Comparison of ENCODE assay signal across 8 cellular contexts in the genomic region with DNA sequence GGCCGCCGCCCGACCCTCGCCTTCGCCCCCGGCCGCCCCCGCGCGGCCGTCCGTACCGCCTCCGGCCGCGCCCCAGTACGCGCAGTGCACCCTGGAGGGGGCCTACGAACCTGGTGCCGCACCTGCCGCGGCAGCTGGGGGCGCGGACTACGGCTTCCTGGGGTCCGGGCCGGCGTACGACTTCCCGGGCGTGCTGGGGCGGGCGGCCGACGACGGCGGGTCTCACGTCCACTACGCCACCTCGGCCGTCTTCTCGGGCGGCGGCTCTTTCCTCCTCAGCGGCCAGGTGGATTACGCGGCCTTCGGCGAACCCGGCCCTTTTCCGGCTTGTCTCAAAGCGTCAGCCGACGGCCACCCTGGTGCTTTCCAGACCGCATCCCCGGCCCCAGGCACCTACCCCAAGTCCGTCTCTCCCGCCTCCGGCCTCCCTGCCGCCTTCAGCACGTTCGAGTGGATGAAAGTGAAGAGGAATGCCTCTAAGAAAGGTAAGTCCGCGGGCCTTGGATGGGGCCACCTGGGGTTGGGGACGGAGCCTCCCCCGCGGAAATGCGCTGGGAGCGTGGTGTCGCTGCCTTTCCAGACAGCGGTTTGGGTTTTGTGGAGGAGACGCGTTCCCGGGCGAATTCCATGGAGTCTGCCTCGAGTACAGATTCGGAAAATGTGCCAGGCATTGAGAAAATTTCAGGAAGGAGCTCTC. TPM values are rescaled to one million over a fixed set of nuclear protein-coding genes. Genes with fewer than 3 reads are reported as not detected.
DNase-seq lines count a peak whose midpoint lies in the region; ATAC-seq, FAIRE-seq and TF ChIP-seq lines count a peak whose summit lies in the region.

No MANE protein-coding gene starts in this region.

- no peak for ATAC-seq in naive thymus-derived CD4-positive, alpha-beta T cell
- no peak for ATAC-seq in HG03159 (IDR thresholded peaks at IDR 0.05; ENCODE audit: unreplicated experiment)
- no peak for ATAC-seq in GM21786 (IDR thresholded peaks at IDR 0.05; ENCODE audit: unreplicated experiment)

- H3K27me3 Mint-ChIP-seq in naive thymus-derived CD4-positive, alpha-beta T cell = peaks cover 73 to 85% (median 82%) of the 10 kb centered on the region in 5 donors

- H3K4me1 Mint-ChIP-seq in naive thymus-derived CD4-positive, alpha-beta T cell = peaks cover 11 to 24% (median 21%) of the 10 kb centered on the region in 7 donors

- H3K4me3 ChIP-seq in AG09309 (ENCODE audit: control insufficient read depth, low read depth, low read length) (peak overlapping the region; percentile 3; the same call in 1 of the 2 replicates), HUES64 (ENCODE audit: low read length) (peak overlapping the region; percentile 39)
- H3K4me3 ChIP-seq in naive thymus-derived CD4-positive, alpha-beta T cell (ENCODE audit: low read length) = peak overlapping the region; percentile 65

- no peak overlapping the region for H3K9ac ChIP-seq in HUES64 (ENCODE audit: low read depth, low read length)

- no peaks in the 10 kb centered on the region for H3K36me3 ChIP-seq in HUES64 (ENCODE audit: insufficient read depth, low read length)
- H3K36me3 ChIP-seq in naive thymus-derived CD4-positive, alpha-beta T cell (ENCODE audit: control insufficient read depth in 2 of 3, insufficient read depth in 3 of 3, low read length in 3 of 3) = no peaks in the 10 kb centered on the region

- H3K4me3 Mint-ChIP-seq in naive thymus-derived CD4-positive, alpha-beta T cell = peak overlapping the region; percentile 54 to 94 (median 74)

- POLR2A ChIA-PET in naive thymus-derived CD4-positive, alpha-beta T cell (lab: Charles Lee) = interaction anchor here (0.7 kb wide), 1 partner anchor 277 kb away, joined by 3 read pairs; no protein-coding TSS in a partner anchor

- FAIRE-seq in urothelium cell line (lab: Jason Lieb, UNC) (no peak), HTR-8/SVneo (lab: Jason Lieb, UNC) (no peak)

- no peak overlapping the region for H3K27ac Mint-ChIP-seq in naive thymus-derived CD4-positive, alpha-beta T cell

- no peaks in the 10 kb centered on the region for H3K36me3 Mint-ChIP-seq in naive thymus-derived CD4-positive, alpha-beta T cell

- 1% methylated on average over 77 of the region's 77 CpGs for WGBS in HUES64

- H3K27me3 ChIP-seq in HUES64 (ENCODE audit: insufficient read depth, low read length) = peaks cover 100% of the 10 kb centered on the region
- H3K27me3 ChIP-seq in naive thymus-derived CD4-positive, alpha-beta T cell (ENCODE audit: control insufficient read depth in 2 of 2, insufficient read depth in 2 of 2, low read length in 2 of 2) = peaks cover 4 to 21% of the 10 kb centered on the region in 2 donors

- H3K9me3 Mint-ChIP-seq in naive thymus-derived CD4-positive, alpha-beta T cell = peaks cover 0 to 7% (median 0%) of the 10 kb centered on the region in 11 donors

- CTCF ChIA-PET in naive thymus-derived CD4-positive, alpha-beta T cell (lab: Charles Lee) = no interaction called here

- DNase-seq in AG09309 (ENCODE audit: low read depth) (no peak), dermis blood vessel endothelial cell (peak; percentile 44), urothelium cell line (ENCODE audit: low spot score) (no peak), HTR-8/SVneo (ENCODE audit: insufficient read length, low spot score) (no peak)
- peak in 1 of 9 donors; percentile 28 for DNase-seq in naive thymus-derived CD4-positive, alpha-beta T cell

- no peaks in the 10 kb centered on the region for H3K9me3 ChIP-seq in HUES64 (ENCODE audit: insufficient read depth, low read depth, low read length)
- no peaks in the 10 kb centered on the region for H3K9me3 ChIP-seq in naive thymus-derived CD4-positive, alpha-beta T cell (ENCODE audit: control insufficient read depth in 2 of 3, low read length in 3 of 3)

- no peak overlapping the region for H3K27ac ChIP-seq in HUES64 (ENCODE audit: low read depth, low read length)
- no peak overlapping the region for H3K27ac ChIP-seq in naive thymus-derived CD4-positive, alpha-beta T cell (ENCODE audit: low read depth, low read length)

- H3K4me1 ChIP-seq in HUES64 (ENCODE audit: insufficient read depth, low read length) = peaks cover 37% of the 10 kb centered on the region
- peaks cover 3 to 9% of the 10 kb centered on the region in 2 donors for H3K4me1 ChIP-seq in naive thymus-derived CD4-positive, alpha-beta T cell (ENCODE audit: control insufficient read depth in 2 of 2, insufficient read depth in 2 of 2, low read length in 2 of 2)

- TF ChIP-seq CTCF in AG09309 (IDR thresholded peaks at IDR 0.05; ENCODE audit: control insufficient read depth, insufficient read depth, low read depth, low read length, missing control alignments) = no peak

- intact Hi-C loops in naive thymus-derived CD4-positive, alpha-beta T cell (cut with micrococcal nuclease) = no loop called here

RNA-seq across cellular contexts. Expression of gene HOXD1, which starts 0.6 kb away (rescaled TPM):
- 0.45 TPM for polyA plus RNA-seq in HUES64 (2013, experiment 1 of 2)
- 0.89 TPM for polyA plus RNA-seq in HUES64 (2013, experiment 2 of 2)
- 11.2 and 15.4 TPM in 2 replicates for total RNA-seq in dermis blood vessel endothelial cell
- total RNA-seq in naive thymus-derived CD4-positive, alpha-beta T cell = not detected
- polyA plus RNA-seq in naive thymus-derived CD4-positive, alpha-beta T cell = not detected

RNA-seq across cellular contexts. Expression of gene HOXD3, which starts 32.0 kb away (rescaled TPM):
- polyA plus RNA-seq in HUES64 (2013, experiment 1 of 2) = 0.45 TPM
- polyA plus RNA-seq in HUES64 (2013, experiment 2 of 2) = 0.76 TPM
- total RNA-seq in dermis blood vessel endothelial cell = 19.2 and 54.6 TPM in 2 replicates
- not detected for total RNA-seq in naive thymus-derived CD4-positive, alpha-beta T cell
- not detected for polyA plus RNA-seq in naive thymus-derived CD4-positive, alpha-beta T cell

RNA-seq across cellular contexts. Expression of gene HOXD4, which starts 37.8 kb away (rescaled TPM):
- polyA plus RNA-seq in HUES64 (2013, experiment 1 of 2) = 1.2 TPM
- 2.2 TPM for polyA plus RNA-seq in HUES64 (2013, experiment 2 of 2)
- 6.1 and 8.8 TPM in 2 replicates for total RNA-seq in dermis blood vessel endothelial cell
- not detected for total RNA-seq in naive thymus-derived CD4-positive, alpha-beta T cell
- not detected for polyA plus RNA-seq in naive thymus-derived CD4-positive, alpha-beta T cell

RNA-seq across cellular contexts. Expression of gene HOXD8, which starts 59.6 kb away (rescaled TPM):
- polyA plus RNA-seq in HUES64 (2013, experiment 1 of 2) = 0.30 TPM
- 0.57 TPM for polyA plus RNA-seq in HUES64 (2013, experiment 2 of 2)
- total RNA-seq in dermis blood vessel endothelial cell = 30.3 and 33.0 TPM in 2 replicates
- total RNA-seq in naive thymus-derived CD4-positive, alpha-beta T cell = not detected
- not detected for polyA plus RNA-seq in naive thymus-derived CD4-positive, alpha-beta T cell

Comparison
In these comparisons a context has a peak if more than half of its experiments do, and no peak if none do; other contexts are left out.
1. H3K4me3 ChIP-seq: peak in every context shown above with its lines; median percentile 65 in naive thymus-derived CD4-positive, alpha-beta T cell; 39 in HUES64; 3 in AG09309.
2. RNA of gene HOXD1, which starts 0.6 kb away (total RNA-seq): 11.2 to 15.4 TPM in dermis blood vessel endothelial cell; not detected in naive thymus-derived CD4-positive, alpha-beta T cell; every median in the first group is over 10 times any median in the second.
3. RNA of gene HOXD3, which starts 32.0 kb away (total RNA-seq): 19.2 to 54.6 TPM in dermis blood vessel endothelial cell; not detected in naive thymus-derived CD4-positive, alpha-beta T cell; every median in the first group is over 10 times any median in the second.